32 cellular contexts compared by ENCODE assay signal in genomic region chr11:43164831-43165230, GRCh38.
DNase-seq lines count a peak whose midpoint lies in the region; TF ChIP-seq lines count a peak whose summit lies in the region.
"Had no signal": no experiment of that assay in that cellular context is flagged by ENCODE, and none has a peak within 500 bp of the region (broad histone marks: within the 10 kb centered on the region; RNA-seq: fewer than 3 reads in every experiment).

No MANE protein-coding gene starts in this region.

- H3K9me3 ChIP-seq in neural cell (ENCODE audit: low read length) = no peaks in the 10 kb centered on the region
- H3K9me3 ChIP-seq: A549, BE2C, BLaER1, Caco-2 had no signal

- no peak for TF ChIP-seq RAD21 in neural cell (conservative IDR thresholded peaks at IDR 0.05)

- H3K27ac ChIP-seq in neural cell (ENCODE audit: low read length) = no peak overlapping the region
- H3K27ac ChIP-seq: 22Rv1; A549; BLaER1; BLaER1 treated with 17β-estradiol and CSF1 and Interleukin-3, amounts not matched to agents 10 nM and 100 nM; C4-2B had no signal

- H3K4me1 Mint-ChIP-seq in glutamatergic neuron (ENCODE audit: low read depth, unreplicated experiment) = peaks cover 17% of the 10 kb centered on the region
- no peaks in the 10 kb centered on the region for H3K4me1 Mint-ChIP-seq in immature natural killer cell
- H3K4me1 Mint-ChIP-seq: B cell; CD14-positive monocyte; CD4-positive, alpha-beta memory T cell; CD4-positive, CD25-positive, alpha-beta regulatory T cell; CD8-positive, alpha-beta memory T cell had no signal

- DNase-seq in NCI-H82 (lab: John Stamatoyannopoulos, UW) (peak; percentile 50), NCI-H82 treated with DMSO at 0.1 percent for 48 hours (lab: John Stamatoyannopoulos, UW; ENCODE audit: unreplicated experiment) (peak; percentile 32), glutamatergic neuron (no peak), immature natural killer cell (no peak)
- DNase-seq in stimulated activated CD4-positive, alpha-beta T cell treated with anti-CD3 and anti-CD28 coated beads, Interleukin-2, amount 100 ng/mL, for 24 hours = no peak
- no peak for DNase-seq in stimulated activated CD4-positive, alpha-beta T cell treated with anti-CD3 and anti-CD28 coated beads, Interleukin-12 subunit alpha, Interleukin-12 subunit beta, amount 100 ng/mL, for 4 hours
- no peak for DNase-seq in stimulated activated CD4-positive, alpha-beta T cell treated with anti-CD3 and anti-CD28 coated beads, Interleukin-1b, Interleukin-23, amount 100 ng/mL, for 48 hours
- DNase-seq: 8988T; BE2C; C1 segment of cervical spinal cord; Calu3; CD4-positive, alpha-beta memory T cell; CD4-positive, alpha-beta T cell; CD4-positive, CD25-positive, alpha-beta regulatory T cell; CD8-positive, alpha-beta memory T cell; CD8-positive, alpha-beta T cell; COR-L47; DMS 273 treated with DMSO at 0.1 percent for 48 hours; DMS153; DMS79; DMS79 treated with DMSO at 0.1 percent for 48 hours; DND-41; EL had no signal

- no peaks in the 10 kb centered on the region for H3F3A ChIP-seq in neural cell (ENCODE audit: insufficient read depth, low read length, poor library complexity, severe bottlenecking)

- peak overlapping the region; percentile 79 for H3K27ac Mint-ChIP-seq in glutamatergic neuron (ENCODE audit: unreplicated experiment)
- no peak overlapping the region for H3K27ac Mint-ChIP-seq in immature natural killer cell
- H3K27ac Mint-ChIP-seq: B cell; CD4-positive, alpha-beta memory T cell; CD4-positive, alpha-beta T cell; CD4-positive, CD25-positive, alpha-beta regulatory T cell; CD8-positive, alpha-beta memory T cell; CD8-positive, alpha-beta T cell had no signal

- H3K36me3 Mint-ChIP-seq in glutamatergic neuron (ENCODE audit: unreplicated experiment) (peaks cover 13% of the 10 kb centered on the region), immature natural killer cell (no peaks in the 10 kb centered on the region)
- H3K36me3 Mint-ChIP-seq: CD14-positive monocyte; CD4-positive, CD25-positive, alpha-beta regulatory T cell; CD8-positive, alpha-beta memory T cell; CD8-positive, alpha-beta T cell had no signal

- H3K79me2 ChIP-seq in neural cell (replicated peaks; ENCODE audit: insufficient read depth, low read length) = no peaks in the 10 kb centered on the region

- peaks cover 2% of the 10 kb centered on the region for H3K9me3 Mint-ChIP-seq in glutamatergic neuron (ENCODE audit: unreplicated experiment)
- H3K9me3 Mint-ChIP-seq in immature natural killer cell = peaks cover 0 to 19% (median 4%) of the 10 kb centered on the region in 6 donors

- peak; percentile 26 for TF ChIP-seq EP300 in neural cell (conservative IDR thresholded peaks at IDR 0.05; ENCODE audit: poor library complexity, severe bottlenecking)

- no peaks in the 10 kb centered on the region for H4K20me1 ChIP-seq in neural cell (ENCODE audit: insufficient read depth)
- H4K20me1 ChIP-seq: BLaER1; BLaER1 treated with 17β-estradiol and CSF1 and Interleukin-3, amounts not matched to agents 10 nM and 100 nM had no signal

- H3K9me2 ChIP-seq in neural cell (ENCODE audit: insufficient read depth, low read length) = no peaks in the 10 kb centered on the region

- no peaks in the 10 kb centered on the region for H3K36me3 ChIP-seq in neural cell (ENCODE audit: insufficient read depth, low read length)
- H3K36me3 ChIP-seq: BE2C; BLaER1; BLaER1 treated with 17β-estradiol and CSF1 and Interleukin-3, amounts not matched to agents 10 nM and 100 nM had no signal

- H3K4me3 ChIP-seq in neural cell (ENCODE audit: low read length) = no peak overlapping the region
- H3K4me3 ChIP-seq: A549; BLaER1; BLaER1 treated with 17β-estradiol and CSF1 and Interleukin-3, amounts not matched to agents 10 nM and 100 nM had no signal

- H3K4me2 ChIP-seq in neural cell (ENCODE audit: low read length) = no peak overlapping the region
- H3K4me2 ChIP-seq: A549; BLaER1; BLaER1 treated with 17β-estradiol and CSF1 and Interleukin-3, amounts not matched to agents 10 nM and 100 nM had no signal

- H3K27me3 Mint-ChIP-seq in glutamatergic neuron (ENCODE audit: unreplicated experiment) (no peaks in the 10 kb centered on the region), immature natural killer cell (ENCODE audit: low read depth in 3 of 3) (peaks cover 0 to 2% (median 2%) of the 10 kb centered on the region in 3 donors)
- H3K27me3 Mint-ChIP-seq: B cell; CD4-positive, alpha-beta memory T cell; CD4-positive, CD25-positive, alpha-beta regulatory T cell had no signal

- H3K9ac ChIP-seq in neural cell (ENCODE audit: low read length) = no peak overlapping the region
- H3K9ac ChIP-seq: BLaER1; BLaER1 treated with 17β-estradiol and CSF1 and Interleukin-3, amounts not matched to agents 10 nM and 100 nM had no signal

- no peak overlapping the region for H2AFZ ChIP-seq in neural cell (ENCODE audit: low read depth, low read length)

- no peak for TF ChIP-seq CTCF in glutamatergic neuron (IDR thresholded peaks at IDR 0.05; ENCODE audit: partially characterized antibody, unreplicated experiment)
- no peak for TF ChIP-seq CTCF in neural cell (IDR thresholded peaks at IDR 0.05; ENCODE audit: poor library complexity, severe bottlenecking)

- H3K4me3 Mint-ChIP-seq in glutamatergic neuron (ENCODE audit: unreplicated experiment) (peak overlapping the region; percentile 4), immature natural killer cell (no peak overlapping the region)
- H3K4me3 Mint-ChIP-seq: B cell; CD14-positive monocyte; CD4-positive, alpha-beta memory T cell; CD4-positive, alpha-beta T cell; CD4-positive, CD25-positive, alpha-beta regulatory T cell; CD8-positive, alpha-beta memory T cell; CD8-positive, alpha-beta T cell had no signal

- H3K27me3 ChIP-seq in neural cell (ENCODE audit: insufficient read depth, low read depth, low read length) = no peaks in the 10 kb centered on the region
- H3K27me3 ChIP-seq: BE2C; BLaER1; BLaER1 treated with 17β-estradiol and CSF1 and Interleukin-3, amounts not matched to agents 10 nM and 100 nM had no signal

TF ChIP-seq in neural cell, 6 proteins besides CTCF, POLR2A, EP300 and RAD21:
- no peak for TF ChIP-seq SMC3 (conservative IDR thresholded peaks at IDR 0.05; ENCODE audit: poor library complexity)
- TF ChIP-seq EZH2 (IDR thresholded peaks at IDR 0.05; ENCODE audit: borderline replicate concordance, insufficient read depth, low read length, poor library complexity, severe bottlenecking) = no peak
- TF ChIP-seq POLR2AphosphoS5 (IDR thresholded peaks at IDR 0.05) = peak; percentile 55
- peak; percentile 47 for TF ChIP-seq REST (IDR thresholded peaks at IDR 0.05; ENCODE audit: borderline replicate concordance)
- TF ChIP-seq MXI1 (conservative IDR thresholded peaks at IDR 0.05; ENCODE audit: poor library complexity, severe bottlenecking) = no peak

Comparison
In these comparisons a context has a peak if more than half of its experiments do, and no peak if none do; other contexts are left out.
1. DNase-seq: peak in NCI-H82 (single experiment) and NCI-H82 treated with DMSO at 0.1 percent for 48 hours (single experiment); none in glutamatergic neuron (single experiment), stimulated activated CD4-positive, alpha-beta T cell treated with anti-CD3 and anti-CD28 coated beads, Interleukin-2, amount 100 ng/mL, for 24 hours (0 of 2), stimulated activated CD4-positive, alpha-beta T cell treated with anti-CD3 and anti-CD28 coated beads, Interleukin-12 subunit alpha, Interleukin-12 subunit beta, amount 100 ng/mL, for 4 hours (single experiment), stimulated activated CD4-positive, alpha-beta T cell treated with anti-CD3 and anti-CD28 coated beads, Interleukin-1b, Interleukin-23, amount 100 ng/mL, for 48 hours (single experiment) and immature natural killer cell (0 of 3).